8 cellular contexts compared by ENCODE assay signal in genomic region chr17:43360739-43361498, GRCh38. TPM values are rescaled to one million over a fixed set of nuclear protein-coding genes. Genes with fewer than 3 reads are reported as not detected.
DNase-seq lines count a peak whose midpoint lies in the region; ATAC-seq, FAIRE-seq and TF ChIP-seq lines count a peak whose summit lies in the region.

No MANE protein-coding gene starts in this region.

- WGBS in adipose tissue, 3 donors = 0 to 1% (median 0%) methylated on average over 53 to 56 of the region's 56 CpGs
- WGBS in upper lobe of left lung, 2 donors = 6 to 25% methylated on average over 31 to 56 of the region's 56 CpGs

- no peaks in the 10 kb centered on the region for H3K9me3 ChIP-seq in upper lobe of left lung

- DNase-seq in NCI-H1105 (lab: John Stamatoyannopoulos, UW) (peak; percentile 98), SW 1271 (lab: John Stamatoyannopoulos, UW) (peak; percentile 95 to 96), left cardiac atrium (peak; percentile 91), posterior cingulate gyrus (peak; percentile 74 to 98 (median 82)), upper lobe of left lung (peak; percentile 47 to 91)

- H3K4me3 ChIP-seq in upper lobe of left lung = peak overlapping the region; percentile 37 to 60 (median 49)

- peak; percentile 82 to 100 (median 100) for TF ChIP-seq POLR2A in upper lobe of left lung (IDR thresholded peaks at IDR 0.05)

- TF ChIP-seq CTCF in upper lobe of left lung (IDR thresholded peaks at IDR 0.05) = no peak

- intact Hi-C loops in left cardiac atrium (cut with DNase I) = no loop called here
- intact Hi-C loops in posterior cingulate gyrus (cut with DNase I) = no loop called here

- H3K36me3 ChIP-seq in upper lobe of left lung = no peaks in the 10 kb centered on the region

- TF ChIP-seq EP300 in upper lobe of left lung (IDR thresholded peaks at IDR 0.05) = peak in 2 of 4 donors; percentile 73 to 94

- H3K27ac ChIP-seq in adipose tissue (ENCODE audit: low read depth, low read length) = peak overlapping the region; percentile 48
- peak overlapping the region; percentile 82 to 96 (median 93) for H3K27ac ChIP-seq in upper lobe of left lung

- peaks cover 10 to 15% (median 13%) of the 10 kb centered on the region in 4 donors for H3K4me1 ChIP-seq in upper lobe of left lung

- H3K27me3 ChIP-seq in upper lobe of left lung = no peaks in the 10 kb centered on the region

- FAIRE-seq in G401.6 (lab: Jason Lieb, UNC) = peak; percentile 98

- ATAC-seq in HG02571 (IDR thresholded peaks at IDR 0.05; ENCODE audit: unreplicated experiment) (peak; percentile 68), left cardiac atrium (peak; percentile 88), upper lobe of left lung (ENCODE audit: low FRiP score in 2 of 2) (peak in 1 of 2 donors; percentile 94)

RNA-seq across cellular contexts. Expression of gene ARL4D, which starts 37.9 kb away (rescaled TPM):
- polyA plus RNA-seq in adipose tissue = 10 to 100 TPM in 2 of 3 donors, 1 to 10 TPM in 1; 7.2 to 58.1 (median 15.1) TPM
- total RNA-seq in left cardiac atrium (10 to 100 TPM; 11.8 to 12.8 TPM), upper lobe of left lung (10 to 100 TPM in 2 of 6 donors, 1 to 10 TPM in 4; 6.5 to 24.2 (median 9.4) TPM)
